11 cellular contexts compared by ENCODE assay signal in the genomic region with DNA sequence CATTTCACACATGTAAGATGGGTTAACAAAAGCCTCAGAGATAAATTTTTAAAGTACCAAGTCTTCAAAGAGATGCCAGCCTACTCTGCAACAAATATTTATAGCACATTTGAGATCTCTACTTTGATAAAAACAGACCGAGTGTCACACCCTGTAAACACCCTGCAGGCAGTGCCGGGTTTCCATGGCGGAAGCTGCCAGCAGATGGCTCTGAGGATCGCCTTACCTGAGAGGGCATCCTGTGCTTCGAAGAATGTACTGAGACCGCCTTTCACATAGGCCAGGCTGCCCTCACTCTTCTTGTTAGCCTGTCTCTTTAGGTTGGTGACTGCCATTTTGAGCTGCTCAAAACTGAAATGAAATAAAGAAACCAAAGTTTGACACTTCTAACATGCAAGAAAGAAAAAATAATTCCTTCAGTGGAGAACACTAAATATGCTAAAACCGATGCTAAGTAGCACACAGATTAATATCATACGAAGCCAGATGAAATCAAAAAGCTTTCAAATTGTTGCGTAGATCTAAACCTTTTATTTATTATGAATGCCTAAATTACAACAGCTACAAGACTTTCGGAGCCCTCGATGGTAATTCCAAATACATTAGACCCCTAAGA. TPM values are rescaled to one million over a fixed set of nuclear protein-coding genes. Genes with fewer than 3 reads are reported as not detected.
DNase-seq lines count a peak whose midpoint lies in the region; ATAC-seq and TF ChIP-seq lines count a peak whose summit lies in the region.
"Had no signal": no experiment of that assay in that cellular context is flagged by ENCODE, and none has a peak within 500 bp of the region (broad histone marks: within the 10 kb centered on the region; RNA-seq: fewer than 3 reads in every experiment).

No MANE protein-coding gene starts in this region.

- no peak overlapping the region for H2BK15ac ChIP-seq in mesenchymal stem cell (ENCODE audit: low read depth, poor library complexity, severe bottlenecking)

- in situ Hi-C loops in Panc1 (cut with HindIII; ENCODE audit: low pct_unique_long_range_greater_than_20kb, low sequenced_read_pairs), result no loop called here

- no peak overlapping the region for H3K4ac ChIP-seq in mesenchymal stem cell (ENCODE audit: low read depth in 1 of 2, low read length in 2 of 2)

- H3K79me2 ChIP-seq in hepatocyte, result no peaks in the 10 kb centered on the region

- H3K79me1 ChIP-seq in mesenchymal stem cell (replicated peaks; ENCODE audit: low read length, poor library complexity, severe bottlenecking), result peaks cover 28% of the 10 kb centered on the region

- no peak overlapping the region for H4K8ac ChIP-seq in mesenchymal stem cell (ENCODE audit: low read length)

- intact Hi-C loops in Panc1 (cut with micrococcal nuclease; ENCODE audit: unreplicated experiment), result no loop called here

- no peaks in the 10 kb centered on the region for H4K20me1 ChIP-seq in hepatocyte (ENCODE audit: insufficient read depth, poor library complexity, severe bottlenecking)

- no peak overlapping the region for H3K4me3 ChIP-seq in BE2C (ENCODE audit: low read depth, low read length)
- H3K4me3 ChIP-seq in GM06990 (replicated peaks; ENCODE audit: low read depth, low read length), result no peak overlapping the region
- no peak overlapping the region for H3K4me3 ChIP-seq in Panc1 (ENCODE audit: low read depth in 2 of 2, low read length in 2 of 2)
- H3K4me3 ChIP-seq in hepatocyte, result no peak overlapping the region
- H3K4me3 ChIP-seq in mesenchymal stem cell (ENCODE audit: insufficient read depth in 1 of 2, low read depth in 1 of 2, low read length in 2 of 2), result no peak overlapping the region

- no peak overlapping the region for H2BK12ac ChIP-seq in mesenchymal stem cell (ENCODE audit: low read length in 2 of 2)

- H3K23ac ChIP-seq in mesenchymal stem cell (ENCODE audit: low read length in 2 of 2), result no peak overlapping the region

- H3K9ac ChIP-seq in mesenchymal stem cell (ENCODE audit: low read length), result no peak overlapping the region

- no TSS peak for BruUV-seq in Panc1 (replicated peaks; lab: Mats Ljungman, UMichigan)

- no peak overlapping the region for H3K27ac ChIP-seq in Panc1 (ENCODE audit: low read length)
- H3K27ac ChIP-seq in hepatocyte, result no peak overlapping the region
- no peak overlapping the region for H3K27ac ChIP-seq in mesenchymal stem cell (ENCODE audit: low read length, poor library complexity, severe bottlenecking)

- H3K4me2 ChIP-seq in hepatocyte (no peak overlapping the region), mesenchymal stem cell (ENCODE audit: low read length, poor library complexity, severe bottlenecking) (no peak overlapping the region)

- CTCF ChIA-PET in Panc1 (lab: Charles Lee), result no interaction called here

- H2BK120ac ChIP-seq in mesenchymal stem cell (ENCODE audit: low read depth, low read length), result no peak overlapping the region

- no peaks in the 10 kb centered on the region for H3K9me2 ChIP-seq in hepatocyte (replicated peaks; ENCODE audit: insufficient read depth)

- H3K14ac ChIP-seq in mesenchymal stem cell (ENCODE audit: low read length in 2 of 2), result no peak overlapping the region

- no peak overlapping the region for H4K91ac ChIP-seq in mesenchymal stem cell (ENCODE audit: low read length)

- peak; percentile 63; the same call in 1 of the 2 replicates for ATAC-seq in Panc1
- ATAC-seq in HG03025 (IDR thresholded peaks at IDR 0.05; ENCODE audit: low FRiP score, unreplicated experiment), result no peak
- ATAC-seq in GM19463 (IDR thresholded peaks at IDR 0.05; ENCODE audit: unreplicated experiment), result no peak

- no peak overlapping the region for H2BK5ac ChIP-seq in mesenchymal stem cell (ENCODE audit: low read depth, low read length, poor library complexity, severe bottlenecking)

- peak; percentile 34; the same call in 1 of the 2 replicates for TF ChIP-seq CTCF in BE2C (IDR thresholded peaks at IDR 0.05; ENCODE audit: low read depth, low read length)
- TF ChIP-seq CTCF in GM06990 (IDR thresholded peaks at IDR 0.05; ENCODE audit: insufficient read depth, low read length, poor library complexity, severe bottlenecking), result peak; percentile 5
- peak; percentile 55 for TF ChIP-seq CTCF in Panc1 (IDR thresholded peaks at IDR 0.05)
- peak; percentile 25 for TF ChIP-seq CTCF in hepatocyte (IDR thresholded peaks at IDR 0.05; ENCODE audit: poor library complexity)

- no peak overlapping the region for H3K18ac ChIP-seq in mesenchymal stem cell (ENCODE audit: low read depth in 1 of 2, low read length in 2 of 2)

- DNase-seq in BE2C (no peak), GM06990 (ENCODE audit: extremely low read depth, insufficient read length) (no peak), Panc1 (ENCODE audit: low read depth, low spot score) (no peak), hepatocyte (ENCODE audit: low spot score) (peak; percentile 39), OCI-M1 (lab: John Stamatoyannopoulos, UW) (no peak), mesenchymal stem cell (no peak)
- DNase-seq: foreskin fibroblast, NCI-H1092, nephron progenitor cell had no signal

- H2AFZ ChIP-seq in hepatocyte (no peak overlapping the region), mesenchymal stem cell (ENCODE audit: low read depth, low read length) (no peak overlapping the region)

- no peaks in the 10 kb centered on the region for H3K36me3 ChIP-seq in BE2C
- peaks cover 1% of the 10 kb centered on the region for H3K36me3 ChIP-seq in GM06990 (ENCODE audit: control insufficient read depth, insufficient read depth, low read length)
- H3K36me3 ChIP-seq in Panc1 (ENCODE audit: control insufficient read depth, insufficient read depth, low read length), result no peaks in the 10 kb centered on the region; the same call in 1 of the 2 replicates
- no peaks in the 10 kb centered on the region for H3K36me3 ChIP-seq in hepatocyte (replicated peaks; ENCODE audit: insufficient read depth, low read depth)
- peaks cover 24 to 25% of the 10 kb centered on the region in 2 experiments for H3K36me3 ChIP-seq in mesenchymal stem cell (ENCODE audit: control insufficient read depth in 1 of 2, insufficient read depth in 2 of 2, low read depth in 1 of 2, low read length in 2 of 2)

- no peaks in the 10 kb centered on the region for H3K27me3 ChIP-seq in BE2C
- H3K27me3 ChIP-seq in GM06990 (replicated peaks; ENCODE audit: control insufficient read depth, insufficient read depth, low read length), result no peaks in the 10 kb centered on the region
- no peaks in the 10 kb centered on the region for H3K27me3 ChIP-seq in Panc1 (ENCODE audit: control insufficient read depth, insufficient read depth, low read length)
- H3K27me3 ChIP-seq in hepatocyte, result no peaks in the 10 kb centered on the region
- no peaks in the 10 kb centered on the region for H3K27me3 ChIP-seq in mesenchymal stem cell (ENCODE audit: control insufficient read depth in 1 of 2, insufficient read depth in 1 of 2, low read length in 2 of 2)

- H2AK5ac ChIP-seq in mesenchymal stem cell (ENCODE audit: low read length, severe bottlenecking), result no peak overlapping the region

- H3K4me1 ChIP-seq in BE2C (no peaks in the 10 kb centered on the region), Panc1 (ENCODE audit: control insufficient read depth, insufficient read depth, low read length) (no peaks in the 10 kb centered on the region; the same call in 1 of the 2 replicates), hepatocyte (ENCODE audit: insufficient read depth) (no peaks in the 10 kb centered on the region), mesenchymal stem cell (ENCODE audit: control insufficient read depth, insufficient read depth, low read depth, low read length) (no peaks in the 10 kb centered on the region)

- POLR2A ChIA-PET in Panc1 (lab: Charles Lee), result no interaction called here

- 77% methylated on average over 11 of the region's 11 CpGs for WGBS in hepatocyte (ENCODE audit: low lambda C conversion rate, missing lambda C conversion rate)
- 95% methylated on average over 8 of the region's 11 CpGs for WGBS in mesenchymal stem cell

- no peaks in the 10 kb centered on the region for H3K9me3 ChIP-seq in BE2C
- H3K9me3 ChIP-seq in Panc1 (ENCODE audit: control insufficient read depth, insufficient read depth, low read depth, low read length), result no peaks in the 10 kb centered on the region
- H3K9me3 ChIP-seq in hepatocyte (ENCODE audit: low read depth), result no peaks in the 10 kb centered on the region
- no peaks in the 10 kb centered on the region for H3K9me3 ChIP-seq in mesenchymal stem cell (ENCODE audit: control insufficient read depth, low read length)

RNA-seq across cellular contexts. Expression of gene HUS1B, which starts 39.3 kb away (rescaled TPM):
- polyA plus RNA-seq in BE2C (2012; ENCODE audit: insufficient read depth, insufficient read length, low read depth), result 0.57 TPM
- total RNA-seq in Panc1 (2021; ENCODE audit: unreplicated experiment) (0.74 TPM), hepatocyte (0.33 and 1.2 TPM in 2 replicates)
- polyA plus RNA-seq in Panc1 (2012; ENCODE audit: insufficient read length), result not detected
- polyA plus RNA-seq in hepatocyte, result 0.45 and 1.2 TPM in 2 replicates
- polyA plus RNA-seq in mesenchymal stem cell (2013, experiment 1 of 2), result 0.35 TPM
- polyA plus RNA-seq in mesenchymal stem cell (2013, experiment 2 of 2), result 0.52 TPM

Comparison
In these comparisons a context has a peak if more than half of its experiments do, and no peak if none do; other contexts are left out.
1. CTCF ChIP-seq: peak in every context shown above with its lines; median percentile 55 in Panc1; 34 in BE2C; 25 in hepatocyte; 5 in GM06990.